In genomic region chr7:158063850-158064610, GRCh38 we compare ENCODE assay signal across 21 cellular contexts.
"Had no signal": no experiment of that assay in that cellular context is flagged by ENCODE, and none has a peak within 500 bp of the region (broad histone marks: within the 10 kb centered on the region; RNA-seq: fewer than 3 reads in every experiment).

No MANE protein-coding gene starts in this region.

- H3K9me3 ChIP-seq: lower lobe of right lung, neutrophil, thoracic aorta had no signal

- H3K4me1 ChIP-seq: foreskin keratinocyte, left ventricle myocardium inferior, lower lobe of right lung, stomach had no signal

- H3K27me3 Mint-ChIP-seq: memory B cell, progenitor cell of endocrine pancreas had no signal

- H3K4me3 Mint-ChIP-seq: endodermal cell, immature natural killer cell, memory B cell, mesothelial cell of epicardium, nephron had no signal

- H3K36me3 Mint-ChIP-seq: immature natural killer cell, memory B cell, mesothelial cell of epicardium had no signal

- H3K4me3 ChIP-seq: coronary artery, left ventricle myocardium inferior, lower lobe of right lung, ovary, stomach, thoracic aorta had no signal

- ATAC-seq: foreskin keratinocyte, left cardiac atrium, lower lobe of right lung had no signal

- H3K27ac Mint-ChIP-seq: endodermal cell, immature natural killer cell, memory B cell, mesothelial cell of epicardium, nephron, progenitor cell of endocrine pancreas had no signal

- DNase-seq: effector CD4-positive, alpha-beta T cell; endodermal cell; erythroblast; foreskin keratinocyte; immature natural killer cell; left cardiac atrium; left ventricle myocardium inferior; lower lobe of right lung; ovary; stimulated activated CD4-positive, alpha-beta T cell treated with anti-CD3 and anti-CD28 coated beads, Interleukin-2, amount 100 ng/mL, for 24 hours; stimulated activated naive CD4-positive, alpha-beta T cell; stomach; substantia nigra; trophoblast cell had no signal

- H3K27me3 ChIP-seq: foreskin keratinocyte, neutrophil, ovary, stomach had no signal

- H3K36me3 ChIP-seq: left ventricle myocardium inferior, lower lobe of right lung, neutrophil, ovary, stomach, thoracic aorta had no signal

- H3K9me3 Mint-ChIP-seq: memory B cell had no signal

- H3K27ac ChIP-seq: coronary artery, foreskin keratinocyte, left ventricle myocardium inferior, lower lobe of right lung, neutrophil, ovary, stomach, thoracic aorta had no signal

- H3K4me1 Mint-ChIP-seq: endodermal cell, immature natural killer cell, memory B cell, mesothelial cell of epicardium, nephron had no signal
